ENCODE assay signal across 8 cellular contexts in the genomic region with DNA sequence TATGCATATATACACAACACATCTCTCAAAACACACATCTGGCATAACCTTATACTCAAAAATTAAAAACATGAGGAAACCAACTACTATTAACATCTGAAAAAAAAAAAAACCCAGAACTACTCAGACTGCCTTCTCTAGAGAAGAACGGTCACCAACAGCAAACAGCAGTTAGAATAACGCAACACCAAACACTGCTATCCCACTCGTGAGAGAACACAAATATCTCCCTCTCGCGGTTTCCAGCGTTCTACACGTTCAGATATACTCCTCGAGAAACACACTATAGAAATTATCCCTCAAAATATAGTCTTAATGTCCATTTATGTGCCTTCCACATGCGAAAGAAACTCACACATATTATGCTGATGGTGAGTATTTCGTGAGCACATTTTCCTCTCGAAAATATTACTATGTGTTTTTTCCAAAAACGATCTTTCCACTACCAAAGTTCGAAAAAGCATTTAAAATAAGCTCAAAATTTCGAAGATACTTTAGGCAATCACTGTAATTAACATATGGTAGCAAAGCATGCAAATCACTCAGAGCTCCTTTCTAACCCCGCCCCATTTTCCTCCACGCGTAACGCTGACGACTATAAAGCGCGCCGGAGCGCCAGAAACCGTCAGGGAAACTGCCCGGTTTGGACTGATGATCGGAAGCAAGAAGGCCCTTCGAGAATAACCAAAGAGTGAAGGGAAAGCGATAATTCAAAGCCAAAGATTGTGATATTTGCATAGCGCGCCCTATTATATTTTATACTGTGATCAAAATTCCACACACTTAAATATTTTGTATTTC.
DNase-seq lines count a peak whose midpoint lies in the region; ATAC-seq, FAIRE-seq and TF ChIP-seq lines count a peak whose summit lies in the region.

No MANE protein-coding gene starts in this region.

- H3K36me3 Mint-ChIP-seq in activated T-helper 1 cell treated with anti-CD3 and anti-CD28 coated beads, Interleukin-12 subunit alpha, Interleukin-12 subunit beta, Interleukin-2, Interleukin-4 antibody, amounts not matched to agents 30 ng/mL and 10 ng/mL and 1 ng/mL, durations not matched to agents 14 hours and 24 hours and 36 hours (ENCODE audit: low read depth): no peaks in the 10 kb centered on the region
- H3K36me3 Mint-ChIP-seq in naive thymus-derived CD4-positive, alpha-beta T cell: no peaks in the 10 kb centered on the region
- no peaks in the 10 kb centered on the region for H3K36me3 Mint-ChIP-seq in stimulated activated effector memory CD8-positive, alpha-beta T cell treated with anti-CD3 and anti-CD28 coated beads, Interleukin-12 subunit alpha, Interleukin-12 subunit beta, amount 100 ng/mL, for 72 hours

- H3K27ac Mint-ChIP-seq in activated T-helper 1 cell treated with anti-CD3 and anti-CD28 coated beads, Interleukin-12 subunit alpha, Interleukin-12 subunit beta, Interleukin-2, Interleukin-4 antibody, amounts not matched to agents 30 ng/mL and 10 ng/mL and 1 ng/mL, durations not matched to agents 14 hours and 24 hours and 36 hours: no peak overlapping the region
- H3K27ac Mint-ChIP-seq in naive thymus-derived CD4-positive, alpha-beta T cell: no peak overlapping the region
- H3K27ac Mint-ChIP-seq in stimulated activated effector memory CD8-positive, alpha-beta T cell treated with anti-CD3 and anti-CD28 coated beads, Interleukin-12 subunit alpha, Interleukin-12 subunit beta, amount 100 ng/mL, for 72 hours: no peak overlapping the region

- H3K4me2 ChIP-seq in KMS-11: peak overlapping the region; percentile 92

- no peaks in the 10 kb centered on the region for H4K20me1 ChIP-seq in KMS-11 (ENCODE audit: insufficient read depth)

- peaks cover 41% of the 10 kb centered on the region for H3K4me1 ChIP-seq in KMS-11 (ENCODE audit: low read depth, poor library complexity, severe bottlenecking)
- peaks cover 6 to 12% of the 10 kb centered on the region in 2 donors for H3K4me1 ChIP-seq in naive thymus-derived CD4-positive, alpha-beta T cell (ENCODE audit: control insufficient read depth in 2 of 2, insufficient read depth in 2 of 2, low read length in 2 of 2)

- no peaks in the 10 kb centered on the region for H3K9me3 ChIP-seq in naive thymus-derived CD4-positive, alpha-beta T cell (ENCODE audit: control insufficient read depth in 2 of 3, low read length in 3 of 3)

- peak overlapping the region; percentile 87 for H3K27ac ChIP-seq in KMS-11
- peak overlapping the region; percentile 78 for H3K27ac ChIP-seq in naive thymus-derived CD4-positive, alpha-beta T cell (ENCODE audit: low read depth, low read length)

- H3K36me3 ChIP-seq in KMS-11 (ENCODE audit: insufficient read depth): no peaks in the 10 kb centered on the region
- H3K36me3 ChIP-seq in naive thymus-derived CD4-positive, alpha-beta T cell (ENCODE audit: control insufficient read depth in 2 of 3, insufficient read depth in 3 of 3, low read length in 3 of 3): no peaks in the 10 kb centered on the region

- H3K9me3 Mint-ChIP-seq in activated T-helper 1 cell treated with anti-CD3 and anti-CD28 coated beads, Interleukin-12 subunit alpha, Interleukin-12 subunit beta, Interleukin-2, Interleukin-4 antibody, amounts not matched to agents 30 ng/mL and 10 ng/mL and 1 ng/mL, durations not matched to agents 14 hours and 24 hours and 36 hours: no peaks in the 10 kb centered on the region
- H3K9me3 Mint-ChIP-seq in naive thymus-derived CD4-positive, alpha-beta T cell: no peaks in the 10 kb centered on the region
- no peaks in the 10 kb centered on the region for H3K9me3 Mint-ChIP-seq in stimulated activated effector memory CD8-positive, alpha-beta T cell treated with anti-CD3 and anti-CD28 coated beads, Interleukin-12 subunit alpha, Interleukin-12 subunit beta, amount 100 ng/mL, for 72 hours

- H3K27me3 Mint-ChIP-seq in activated T-helper 1 cell treated with anti-CD3 and anti-CD28 coated beads, Interleukin-12 subunit alpha, Interleukin-12 subunit beta, Interleukin-2, Interleukin-4 antibody, amounts not matched to agents 30 ng/mL and 10 ng/mL and 1 ng/mL, durations not matched to agents 14 hours and 24 hours and 36 hours (ENCODE audit: insufficient read depth): no peaks in the 10 kb centered on the region
- H3K27me3 Mint-ChIP-seq in naive thymus-derived CD4-positive, alpha-beta T cell: peaks cover 0 to 2% (median 0%) of the 10 kb centered on the region in 5 donors

- H3K4me1 Mint-ChIP-seq in activated T-helper 1 cell treated with anti-CD3 and anti-CD28 coated beads, Interleukin-12 subunit alpha, Interleukin-12 subunit beta, Interleukin-2, Interleukin-4 antibody, amounts not matched to agents 30 ng/mL and 10 ng/mL and 1 ng/mL, durations not matched to agents 14 hours and 24 hours and 36 hours (ENCODE audit: low read depth): peaks cover 4% of the 10 kb centered on the region
- peaks cover 0 to 9% (median 5%) of the 10 kb centered on the region in 7 donors for H3K4me1 Mint-ChIP-seq in naive thymus-derived CD4-positive, alpha-beta T cell
- no peaks in the 10 kb centered on the region for H3K4me1 Mint-ChIP-seq in stimulated activated effector memory CD8-positive, alpha-beta T cell treated with anti-CD3 and anti-CD28 coated beads, Interleukin-12 subunit alpha, Interleukin-12 subunit beta, amount 100 ng/mL, for 72 hours

- TF ChIP-seq CTCF in KMS-11 (conservative IDR thresholded peaks at IDR 0.05; ENCODE audit: low read depth, low read length): peak; percentile 59

- no peak overlapping the region for H3K4me3 ChIP-seq in KMS-11 (IDR thresholded peaks at IDR 0.05; ENCODE audit: insufficient read depth, low read depth, low read length)
- H3K4me3 ChIP-seq in naive thymus-derived CD4-positive, alpha-beta T cell (ENCODE audit: low read length): peak overlapping the region; percentile 46

- peak; percentile 81 for FAIRE-seq in RCC 7860 (lab: Jason Lieb, UNC)

- no peaks in the 10 kb centered on the region for H3K27me3 ChIP-seq in KMS-11 (ENCODE audit: insufficient read depth, low read depth)
- H3K27me3 ChIP-seq in naive thymus-derived CD4-positive, alpha-beta T cell (ENCODE audit: control insufficient read depth in 2 of 2, insufficient read depth in 2 of 2, low read length in 2 of 2): no peaks in the 10 kb centered on the region

- H3K9ac ChIP-seq in KMS-11: peak overlapping the region; percentile 74

- no peaks in the 10 kb centered on the region for H3K79me2 ChIP-seq in KMS-11 (ENCODE audit: insufficient read depth, low read depth)

- peak; percentile 59 for DNase-seq in DMS53 treated with DMSO at 0.1 percent for 48 hours (lab: John Stamatoyannopoulos, UW; ENCODE audit: unreplicated experiment)
- peak; percentile 99 for DNase-seq in RCC 7860 (ENCODE audit: low spot score)
- DNase-seq in activated T-helper 1 cell treated with anti-CD3 and anti-CD28 coated beads, Interleukin-12 subunit alpha, Interleukin-12 subunit beta, Interleukin-2, Interleukin-4 antibody, amounts not matched to agents 30 ng/mL and 10 ng/mL and 1 ng/mL, durations not matched to agents 14 hours and 24 hours and 36 hours (ENCODE audit: low spot score): peak; percentile 96
- DNase-seq in fibroblast of peridontal ligament (ENCODE audit: extremely low read depth): peak; percentile 97
- peak; percentile 74 to 95 (median 92) for DNase-seq in naive thymus-derived CD4-positive, alpha-beta T cell
- peak; percentile 89 to 97 for DNase-seq in stimulated activated effector memory CD8-positive, alpha-beta T cell treated with anti-CD3 and anti-CD28 coated beads, Interleukin-12 subunit alpha, Interleukin-12 subunit beta, amount 100 ng/mL, for 72 hours (ENCODE audit: low spot score in 2 of 2)

- ATAC-seq in GM21786 (IDR thresholded peaks at IDR 0.05; ENCODE audit: unreplicated experiment): peak; percentile 72
- peak; percentile 90 for ATAC-seq in naive thymus-derived CD4-positive, alpha-beta T cell
- ATAC-seq in stimulated activated effector memory CD8-positive, alpha-beta T cell treated with anti-CD3 and anti-CD28 coated beads, Interleukin-12 subunit alpha, Interleukin-12 subunit beta, amount 100 ng/mL, for 72 hours: peak; percentile 92

- intact Hi-C loops in activated T-helper 1 cell treated with anti-CD3 and anti-CD28 coated beads, Interleukin-12 subunit alpha, Interleukin-12 subunit beta, Interleukin-2, Interleukin-4 antibody, amounts not matched to agents 30 ng/mL and 10 ng/mL and 1 ng/mL, durations not matched to agents 14 hours and 24 hours and 36 hours (cut with micrococcal nuclease): loop anchor here (1.0 to 5.0 kb wide), 11 partner anchors 28 to 625 kb away; a partner anchor contains a TSS
- intact Hi-C loops in naive thymus-derived CD4-positive, alpha-beta T cell (cut with micrococcal nuclease): loop anchor here (1.0 to 5.0 kb wide), 13 partner anchors 28 to 936 kb away; a partner anchor contains a TSS

- POLR2A ChIA-PET in naive thymus-derived CD4-positive, alpha-beta T cell (lab: Charles Lee): interaction anchor here (0.6 to 2.9 kb wide), 37 partner anchors 9 to 1039 kb away, joined by 3 to 32 read pairs (median 4); a partner anchor contains a TSS

- no peak overlapping the region for H3K4me3 Mint-ChIP-seq in activated T-helper 1 cell treated with anti-CD3 and anti-CD28 coated beads, Interleukin-12 subunit alpha, Interleukin-12 subunit beta, Interleukin-2, Interleukin-4 antibody, amounts not matched to agents 30 ng/mL and 10 ng/mL and 1 ng/mL, durations not matched to agents 14 hours and 24 hours and 36 hours
- H3K4me3 Mint-ChIP-seq in naive thymus-derived CD4-positive, alpha-beta T cell: no peak overlapping the region
- H3K4me3 Mint-ChIP-seq in stimulated activated effector memory CD8-positive, alpha-beta T cell treated with anti-CD3 and anti-CD28 coated beads, Interleukin-12 subunit alpha, Interleukin-12 subunit beta, amount 100 ng/mL, for 72 hours: no peak overlapping the region

- CTCF ChIA-PET in naive thymus-derived CD4-positive, alpha-beta T cell (lab: Charles Lee): interaction anchor here (0.6 to 1.4 kb wide), 5 partner anchors 13 to 604 kb away, joined by 3 to 5 read pairs (median 3); no protein-coding TSS in a partner anchor

- peak overlapping the region; percentile 83 for H2AFZ ChIP-seq in KMS-11 (ENCODE audit: low read depth)
